Comparison of ENCODE assay signal across 2 cellular contexts in the genomic region with DNA sequence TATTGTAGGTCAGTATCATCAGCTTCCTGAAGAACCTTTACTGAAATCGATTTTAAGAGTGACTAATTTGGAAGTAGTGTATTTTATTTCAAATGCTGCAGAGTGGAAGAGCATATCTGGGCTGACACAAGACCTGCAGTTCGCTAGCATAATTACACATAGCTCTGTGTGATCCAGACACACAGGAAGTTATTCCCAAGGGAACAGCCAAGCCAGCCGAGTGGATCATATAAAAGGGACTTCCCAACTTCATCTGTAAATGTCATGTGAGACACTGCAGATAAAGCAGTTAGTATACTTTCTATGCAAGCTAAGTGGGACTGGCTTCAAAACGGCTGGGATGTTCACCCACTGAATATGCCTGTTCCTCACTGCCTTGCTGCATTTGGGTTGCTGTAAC.
TF ChIP-seq lines count a peak whose summit lies in the region.

No MANE protein-coding gene starts in this region.

TF ChIP-seq in SK-N-SH treated with all-trans-retinoic acid at 6 μM for 48 hours, 23 proteins besides CTCF, POLR2A, EP300 and RAD21 (continued from another document):
- TF ChIP-seq, protein P1, sequence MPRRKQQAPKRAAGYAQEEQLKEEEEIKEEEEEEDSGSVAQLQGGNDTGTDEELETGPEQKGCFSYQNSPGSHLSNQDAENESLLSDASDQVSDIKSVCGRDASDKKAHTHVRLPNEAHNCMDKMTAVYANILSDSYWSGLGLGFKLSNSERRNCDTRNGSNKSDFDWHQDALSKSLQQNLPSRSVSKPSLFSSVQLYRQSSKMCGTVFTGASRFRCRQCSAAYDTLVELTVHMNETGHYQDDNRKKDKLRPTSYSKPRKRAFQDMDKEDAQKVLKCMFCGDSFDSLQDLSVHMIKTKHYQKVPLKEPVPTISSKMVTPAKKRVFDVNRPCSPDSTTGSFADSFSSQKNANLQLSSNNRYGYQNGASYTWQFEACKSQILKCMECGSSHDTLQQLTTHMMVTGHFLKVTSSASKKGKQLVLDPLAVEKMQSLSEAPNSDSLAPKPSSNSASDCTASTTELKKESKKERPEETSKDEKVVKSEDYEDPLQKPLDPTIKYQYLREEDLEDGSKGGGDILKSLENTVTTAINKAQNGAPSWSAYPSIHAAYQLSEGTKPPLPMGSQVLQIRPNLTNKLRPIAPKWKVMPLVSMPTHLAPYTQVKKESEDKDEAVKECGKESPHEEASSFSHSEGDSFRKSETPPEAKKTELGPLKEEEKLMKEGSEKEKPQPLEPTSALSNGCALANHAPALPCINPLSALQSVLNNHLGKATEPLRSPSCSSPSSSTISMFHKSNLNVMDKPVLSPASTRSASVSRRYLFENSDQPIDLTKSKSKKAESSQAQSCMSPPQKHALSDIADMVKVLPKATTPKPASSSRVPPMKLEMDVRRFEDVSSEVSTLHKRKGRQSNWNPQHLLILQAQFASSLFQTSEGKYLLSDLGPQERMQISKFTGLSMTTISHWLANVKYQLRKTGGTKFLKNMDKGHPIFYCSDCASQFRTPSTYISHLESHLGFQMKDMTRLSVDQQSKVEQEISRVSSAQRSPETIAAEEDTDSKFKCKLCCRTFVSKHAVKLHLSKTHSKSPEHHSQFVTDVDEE (CRISPR knock-in tag; IDR thresholded peaks at IDR 0.05): no peak
- TF ChIP-seq, protein P2, sequence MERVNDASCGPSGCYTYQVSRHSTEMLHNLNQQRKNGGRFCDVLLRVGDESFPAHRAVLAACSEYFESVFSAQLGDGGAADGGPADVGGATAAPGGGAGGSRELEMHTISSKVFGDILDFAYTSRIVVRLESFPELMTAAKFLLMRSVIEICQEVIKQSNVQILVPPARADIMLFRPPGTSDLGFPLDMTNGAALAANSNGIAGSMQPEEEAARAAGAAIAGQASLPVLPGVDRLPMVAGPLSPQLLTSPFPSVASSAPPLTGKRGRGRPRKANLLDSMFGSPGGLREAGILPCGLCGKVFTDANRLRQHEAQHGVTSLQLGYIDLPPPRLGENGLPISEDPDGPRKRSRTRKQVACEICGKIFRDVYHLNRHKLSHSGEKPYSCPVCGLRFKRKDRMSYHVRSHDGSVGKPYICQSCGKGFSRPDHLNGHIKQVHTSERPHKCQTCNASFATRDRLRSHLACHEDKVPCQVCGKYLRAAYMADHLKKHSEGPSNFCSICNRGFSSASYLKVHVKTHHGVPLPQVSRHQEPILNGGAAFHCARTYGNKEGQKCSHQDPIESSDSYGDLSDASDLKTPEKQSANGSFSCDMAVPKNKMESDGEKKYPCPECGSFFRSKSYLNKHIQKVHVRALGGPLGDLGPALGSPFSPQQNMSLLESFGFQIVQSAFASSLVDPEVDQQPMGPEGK (CRISPR knock-in tag; IDR thresholded peaks at IDR 0.05; ENCODE audit: borderline replicate concordance): no peak
- no peak for TF ChIP-seq PPARA (CRISPR knock-in tag; IDR thresholded peaks at IDR 0.05; ENCODE audit: borderline replicate concordance)
- no peak for TF ChIP-seq BACH2 (CRISPR knock-in tag; IDR thresholded peaks at IDR 0.05; ENCODE audit: borderline replicate concordance)
- no peak for TF ChIP-seq OSR1 (CRISPR knock-in tag; IDR thresholded peaks at IDR 0.05)
- TF ChIP-seq, protein P3, sequence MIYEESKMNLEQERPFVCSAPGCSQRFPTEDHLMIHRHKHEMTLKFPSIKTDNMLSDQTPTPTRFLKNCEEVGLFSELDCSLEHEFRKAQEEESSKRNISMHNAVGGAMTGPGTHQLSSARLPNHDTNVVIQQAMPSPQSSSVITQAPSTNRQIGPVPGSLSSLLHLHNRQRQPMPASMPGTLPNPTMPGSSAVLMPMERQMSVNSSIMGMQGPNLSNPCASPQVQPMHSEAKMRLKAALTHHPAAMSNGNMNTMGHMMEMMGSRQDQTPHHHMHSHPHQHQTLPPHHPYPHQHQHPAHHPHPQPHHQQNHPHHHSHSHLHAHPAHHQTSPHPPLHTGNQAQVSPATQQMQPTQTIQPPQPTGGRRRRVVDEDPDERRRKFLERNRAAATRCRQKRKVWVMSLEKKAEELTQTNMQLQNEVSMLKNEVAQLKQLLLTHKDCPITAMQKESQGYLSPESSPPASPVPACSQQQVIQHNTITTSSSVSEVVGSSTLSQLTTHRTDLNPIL (CRISPR knock-in tag; IDR thresholded peaks at IDR 0.05; ENCODE audit: low read depth): no peak
- TF ChIP-seq ESRRG (CRISPR knock-in tag; IDR thresholded peaks at IDR 0.05): no peak
- TF ChIP-seq ZC3H10 (CRISPR knock-in tag; IDR thresholded peaks at IDR 0.05): no peak
- TF ChIP-seq TCF4 (CRISPR knock-in tag; IDR thresholded peaks at IDR 0.05; ENCODE audit: borderline replicate concordance): no peak
- no peak for TF ChIP-seq ZNF8 (CRISPR knock-in tag; IDR thresholded peaks at IDR 0.05)
- no peak for TF ChIP-seq ARNTL (CRISPR knock-in tag; IDR thresholded peaks at IDR 0.05; ENCODE audit: borderline replicate concordance, low read depth)
- TF ChIP-seq GLIS3 (CRISPR knock-in tag; IDR thresholded peaks at IDR 0.05): no peak
- no peak for TF ChIP-seq CSDC2 (CRISPR knock-in tag; IDR thresholded peaks at IDR 0.05)
- TF ChIP-seq ZFP30 (CRISPR knock-in tag; IDR thresholded peaks at IDR 0.05): no peak
- no peak for TF ChIP-seq RARB (CRISPR knock-in tag; IDR thresholded peaks at IDR 0.05)
- no peak for TF ChIP-seq SNAI2 (CRISPR knock-in tag; IDR thresholded peaks at IDR 0.05)
- no peak for TF ChIP-seq ZFP3 (CRISPR knock-in tag; IDR thresholded peaks at IDR 0.05)
- TF ChIP-seq, protein P4, sequence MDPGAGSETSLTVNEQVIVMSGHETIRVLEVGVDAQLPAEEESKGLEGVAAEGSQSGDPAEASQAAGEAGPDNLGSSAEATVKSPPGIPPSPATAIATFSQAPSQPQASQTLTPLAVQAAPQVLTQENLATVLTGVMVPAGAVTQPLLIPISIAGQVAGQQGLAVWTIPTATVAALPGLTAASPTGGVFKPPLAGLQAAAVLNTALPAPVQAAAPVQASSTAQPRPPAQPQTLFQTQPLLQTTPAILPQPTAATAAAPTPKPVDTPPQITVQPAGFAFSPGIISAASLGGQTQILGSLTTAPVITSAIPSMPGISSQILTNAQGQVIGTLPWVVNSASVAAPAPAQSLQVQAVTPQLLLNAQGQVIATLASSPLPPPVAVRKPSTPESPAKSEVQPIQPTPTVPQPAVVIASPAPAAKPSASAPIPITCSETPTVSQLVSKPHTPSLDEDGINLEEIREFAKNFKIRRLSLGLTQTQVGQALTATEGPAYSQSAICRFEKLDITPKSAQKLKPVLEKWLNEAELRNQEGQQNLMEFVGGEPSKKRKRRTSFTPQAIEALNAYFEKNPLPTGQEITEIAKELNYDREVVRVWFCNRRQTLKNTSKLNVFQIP (CRISPR knock-in tag; IDR thresholded peaks at IDR 0.05; ENCODE audit: borderline replicate concordance, low read depth): no peak

TF ChIP-seq in SK-N-SH, 30 proteins besides CTCF, POLR2A, EP300 and RAD21 (continued from another document):
- TF ChIP-seq, protein P5, sequence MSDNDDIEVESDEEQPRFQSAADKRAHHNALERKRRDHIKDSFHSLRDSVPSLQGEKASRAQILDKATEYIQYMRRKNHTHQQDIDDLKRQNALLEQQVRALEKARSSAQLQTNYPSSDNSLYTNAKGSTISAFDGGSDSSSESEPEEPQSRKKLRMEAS (IDR thresholded peaks at IDR 0.05; ENCODE audit: low read depth): no peak
- no peak for TF ChIP-seq RXRA (IDR thresholded peaks at IDR 0.05; ENCODE audit: borderline replicate concordance, low read depth)
- no peak for TF ChIP-seq GABPA (IDR thresholded peaks at IDR 0.05; ENCODE audit: low read depth)
- TF ChIP-seq POLR2AphosphoS5 (IDR thresholded peaks at IDR 0.05; ENCODE audit: low read depth, low read length): no peak
- TF ChIP-seq JUND (IDR thresholded peaks at IDR 0.05): no peak
